ENCODE assay signal across 7 cellular contexts in the genomic region with DNA sequence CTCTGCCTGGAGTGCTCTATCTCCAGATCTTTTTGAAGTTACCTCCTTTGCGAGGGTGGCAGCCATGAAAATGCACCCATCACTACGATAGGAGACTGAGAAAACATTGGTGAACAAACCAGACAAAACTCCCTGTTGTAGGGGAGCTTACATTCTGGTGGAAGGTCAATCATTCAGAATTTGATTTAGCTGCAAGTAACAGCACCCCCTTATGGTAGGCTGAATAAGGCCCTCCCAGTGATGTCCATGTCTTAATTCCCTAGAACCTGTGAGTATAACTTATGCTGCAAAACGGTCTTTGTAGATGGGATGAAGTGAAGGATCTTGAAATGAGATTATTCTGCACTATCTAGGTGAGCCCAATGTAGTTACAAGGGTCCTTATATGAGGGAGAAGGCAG.
DNase-seq lines count a peak whose midpoint lies in the region; ATAC-seq and TF ChIP-seq lines count a peak whose summit lies in the region.

No MANE protein-coding gene starts in this region.

- peak; percentile 71 for TF ChIP-seq CTCF in GM12874 (IDR thresholded peaks at IDR 0.05; ENCODE audit: insufficient read depth, low read depth, low read length)
- peak in 1 of 2 experiments; percentile 5 for TF ChIP-seq CTCF in tibial artery (IDR thresholded peaks at IDR 0.05)

- H3K27me3 ChIP-seq in tibial artery, result no peaks in the 10 kb centered on the region

- H3K36me3 ChIP-seq in tibial artery, result peaks cover 0 to 6% (median 0%) of the 10 kb centered on the region in 3 donors

- no peak overlapping the region for H3K4me3 ChIP-seq in tibial artery

- ATAC-seq in HG02588 (IDR thresholded peaks at IDR 0.05; ENCODE audit: unreplicated experiment) (peak; percentile 40), GM21528 (IDR thresholded peaks at IDR 0.05; ENCODE audit: low FRiP score, unreplicated experiment) (no peak)

- peaks cover 0 to 16% (median 4%) of the 10 kb centered on the region in 3 donors for H3K9me3 ChIP-seq in tibial artery

- peaks cover 0 to 4% (median 2%) of the 10 kb centered on the region in 4 donors for H3K4me1 ChIP-seq in tibial artery

- intact Hi-C loops in tibial artery (cut with DNase I; ENCODE audit: low total_unique reads), result no loop called here

- DNase-seq in RKO (ENCODE audit: low spot score) (peak; percentile 34), foreskin melanocyte (peak; percentile 42), kidney glomerular epithelial cell (lab: John Stamatoyannopoulos, UW) (no peak), tibial artery (no peak)

- no peak overlapping the region for H3K27ac ChIP-seq in tibial artery

Comparison
In these comparisons a context has a peak if more than half of its experiments do, and no peak if none do; other contexts are left out.
1. DNase-seq: peak in RKO (single experiment) and foreskin melanocyte (single experiment); none in kidney glomerular epithelial cell (single experiment) and tibial artery (0 of 2).